Comparison of ENCODE assay signal across 9 cellular contexts in genomic region chr16:58026705-58027340, GRCh38. TPM values are rescaled to one million over a fixed set of nuclear protein-coding genes. Genes with fewer than 3 reads are reported as not detected.
A peak's percentile ranks its signal among the peaks of the same experiment; 100 is the strongest.
DNase-seq lines count a peak whose midpoint lies in the region; ATAC-seq, FAIRE-seq and TF ChIP-seq lines count a peak whose summit lies in the region.
"Had no signal": no experiment of that assay in that cellular context is flagged by ENCODE, and none has a peak within 500 bp of the region (broad histone marks: within the 10 kb centered on the region; RNA-seq: fewer than 3 reads in every experiment).

No MANE protein-coding gene starts in this region.

- H2AFZ ChIP-seq in keratinocyte (ENCODE audit: control insufficient read depth, low read length): peak overlapping the region; percentile 80

- H3K9me3 ChIP-seq in adipocyte (ENCODE audit: control insufficient read depth, low read length): no peaks in the 10 kb centered on the region
- no peaks in the 10 kb centered on the region for H3K9me3 ChIP-seq in keratinocyte (ENCODE audit: control insufficient read depth, low read depth, low read length)
- no peaks in the 10 kb centered on the region for H3K9me3 ChIP-seq in stomach smooth muscle (ENCODE audit: control insufficient read depth in 2 of 2, low read length in 2 of 2)

- no peaks in the 10 kb centered on the region for H3K79me2 ChIP-seq in keratinocyte (ENCODE audit: control insufficient read depth, insufficient read depth, low read length)

- H3K36me3 ChIP-seq in adipocyte (ENCODE audit: control insufficient read depth, insufficient read depth, low read length, severe bottlenecking): no peaks in the 10 kb centered on the region
- no peaks in the 10 kb centered on the region for H3K36me3 ChIP-seq in keratinocyte (ENCODE audit: control insufficient read depth in 2 of 2, extremely low read depth in 1 of 2, insufficient read depth in 2 of 2, low read length in 2 of 2)
- H3K36me3 ChIP-seq in stomach smooth muscle (ENCODE audit: control insufficient read depth in 2 of 2, insufficient read depth in 2 of 2, low read length in 2 of 2): no peaks in the 10 kb centered on the region

- dilution Hi-C loops in keratinocyte (cut with MboI; ENCODE audit: extremely low pct_ligation_motif_present, low sequenced_read_pairs): no loop called here

- H3K9me1 ChIP-seq in keratinocyte (ENCODE audit: control insufficient read depth, extremely low read depth, insufficient read depth, low read length): no peaks in the 10 kb centered on the region

- ATAC-seq in HG02981 (IDR thresholded peaks at IDR 0.05; ENCODE audit: unreplicated experiment): no peak

- peak overlapping the region; percentile 91 for H3K4me2 ChIP-seq in keratinocyte (ENCODE audit: control insufficient read depth, extremely low read depth, insufficient read depth, low read depth, low read length)

- H3K27ac ChIP-seq in keratinocyte (ENCODE audit: control insufficient read depth, insufficient read depth, low read length): no peak overlapping the region
- H3K27ac ChIP-seq in stomach smooth muscle (ENCODE audit: low read length): peak overlapping the region; percentile 18

- TF ChIP-seq CTCF in keratinocyte (optimal IDR thresholded peaks at IDR 0.05 in 1 of 3, IDR thresholded peaks at IDR 0.05 in 1 of 3, conservative IDR thresholded peaks at IDR 0.05 in 1 of 3; ENCODE audit: extremely low read depth in 1 of 3, insufficient read depth in 2 of 3, low read length in 3 of 3): no peak

- H3K9ac ChIP-seq in adipocyte (ENCODE audit: low read length): peak overlapping the region; percentile 74
- H3K9ac ChIP-seq in keratinocyte (ENCODE audit: control insufficient read depth, extremely low read depth, insufficient read depth, low read length): peak overlapping the region; percentile 41
- H3K9ac ChIP-seq in stomach smooth muscle (ENCODE audit: low read length in 2 of 2): peak overlapping the region; percentile 52 to 55

- H4K20me1 ChIP-seq in keratinocyte (ENCODE audit: control insufficient read depth, extremely low read depth, insufficient read depth, low read length): peaks cover 3% of the 10 kb centered on the region

- DNase-seq in NCI-H146 (lab: John Stamatoyannopoulos, UW) (peak; percentile 35), NCI-H146 treated with DMSO at 0.1 percent for 48 hours (lab: John Stamatoyannopoulos, UW; ENCODE audit: unreplicated experiment) (no peak), adipocyte (ENCODE audit: low read depth) (no peak), keratinocyte (ENCODE audit: low read depth, low spot score) (no peak), HK-2 (ENCODE audit: unreplicated experiment) (no peak), mesenteric fat pad (ENCODE audit: low spot score) (no peak)

- peak overlapping the region; percentile 82 for H3K4me3 ChIP-seq in adipocyte (ENCODE audit: low read length)
- H3K4me3 ChIP-seq in keratinocyte (ENCODE audit: control insufficient read depth in 2 of 3, extremely low read depth in 1 of 3, insufficient read depth in 2 of 3, low read depth in 1 of 3, low read length in 3 of 3): peak overlapping the region; percentile 58 to 72 (median 69)
- H3K4me3 ChIP-seq in stomach smooth muscle (ENCODE audit: low read length in 2 of 2): peak overlapping the region; percentile 75 to 79

- no peak for FAIRE-seq in keratinocyte (lab: Jason Lieb, UNC)

- H3K4me1 ChIP-seq in adipocyte (ENCODE audit: control insufficient read depth, insufficient read depth, low read length) (peaks cover 34% of the 10 kb centered on the region), keratinocyte (ENCODE audit: control insufficient read depth, extremely low read depth, insufficient read depth, low read length) (peaks cover 30% of the 10 kb centered on the region), stomach smooth muscle (ENCODE audit: control insufficient read depth, insufficient read depth, low read length) (peaks cover 54% of the 10 kb centered on the region)

- H3K27me3 ChIP-seq in adipocyte (replicated peaks; ENCODE audit: control insufficient read depth, insufficient read depth, low read length) (peaks cover 5% of the 10 kb centered on the region), keratinocyte (ENCODE audit: control insufficient read depth, extremely low read depth, insufficient read depth, low read length) (no peaks in the 10 kb centered on the region), stomach smooth muscle (ENCODE audit: control insufficient read depth in 1 of 2, insufficient read depth in 2 of 2, low read length in 2 of 2) (no peaks in the 10 kb centered on the region)

RNA-seq across cellular contexts. Expression of gene MMP15, which starts 1.3 kb away (rescaled TPM):
- polyA plus RNA-seq in keratinocyte: 3.7 to 7.2 TPM (median 5.6 TPM) in 3 replicates
- polyA plus RNA-seq in keratinocyte (2011; ENCODE audit: low read depth): 1.4 TPM
- 2.8 and 5.2 TPM in 2 replicates for polyA plus RNA-seq in keratinocyte (2011; cell fraction: cytosol; rRNA removed)
- 15.0 and 19.3 TPM in 2 replicates for polyA plus RNA-seq in keratinocyte (2011; cell fraction: nucleus; rRNA removed)
- 7.5 and 9.9 TPM in 2 replicates for polyA plus RNA-seq in keratinocyte (2012; ENCODE audit: low replicate concordance)
- polyA minus RNA-seq in keratinocyte: 5.7 to 15.0 TPM (median 6.5 TPM) in 3 replicates
- 15.9 TPM for polyA minus RNA-seq in keratinocyte (2011; cell fraction: cytosol; rRNA and poly(A)+ RNA removed)
- polyA minus RNA-seq in keratinocyte (2011; cell fraction: nucleus; rRNA and poly(A)+ RNA removed): 26.8 and 29.5 TPM in 2 replicates
- 23.2 TPM for total RNA-seq in mesenteric fat pad

RNA-seq across cellular contexts. Expression of gene USB1, which starts 25.6 kb away (rescaled TPM):
- polyA plus RNA-seq in keratinocyte: 63.5 to 88.7 TPM (median 75.9 TPM) in 3 replicates
- polyA plus RNA-seq in keratinocyte (2011; ENCODE audit: low read depth): 6.9 TPM
- polyA plus RNA-seq in keratinocyte (2011; cell fraction: cytosol; rRNA removed): 73.2 and 93.1 TPM in 2 replicates
- polyA plus RNA-seq in keratinocyte (2011; cell fraction: nucleus; rRNA removed): 79.9 and 94.3 TPM in 2 replicates
- 24.5 and 91.8 TPM in 2 replicates for polyA plus RNA-seq in keratinocyte (2012; ENCODE audit: low replicate concordance)
- 91.3 to 211 TPM (median 91.5 TPM) in 3 replicates for polyA minus RNA-seq in keratinocyte
- polyA minus RNA-seq in keratinocyte (2011; cell fraction: cytosol; rRNA and poly(A)+ RNA removed): 151 TPM
- polyA minus RNA-seq in keratinocyte (2011; cell fraction: nucleus; rRNA and poly(A)+ RNA removed): 32.8 and 36.8 TPM in 2 replicates
- 40.8 TPM for total RNA-seq in mesenteric fat pad

RNA-seq across cellular contexts. Expression of gene ZNF319, which starts 26.4 kb away (rescaled TPM):
- 3.3 to 6.9 TPM (median 4.5 TPM) in 3 replicates for polyA plus RNA-seq in keratinocyte
- 0.55 TPM for polyA plus RNA-seq in keratinocyte (2011; ENCODE audit: low read depth)
- polyA plus RNA-seq in keratinocyte (2011; cell fraction: cytosol; rRNA removed): 4.9 and 7.7 TPM in 2 replicates
- 9.8 and 13.4 TPM in 2 replicates for polyA plus RNA-seq in keratinocyte (2011; cell fraction: nucleus; rRNA removed)
- polyA plus RNA-seq in keratinocyte (2012; ENCODE audit: low replicate concordance): 3.4 and 4.7 TPM in 2 replicates
- polyA minus RNA-seq in keratinocyte: 3.5 to 10.7 TPM (median 8.2 TPM) in 3 replicates
- polyA minus RNA-seq in keratinocyte (2011; cell fraction: cytosol; rRNA and poly(A)+ RNA removed): 10.2 TPM
- 7.5 and 8.6 TPM in 2 replicates for polyA minus RNA-seq in keratinocyte (2011; cell fraction: nucleus; rRNA and poly(A)+ RNA removed)
- 7.5 TPM for total RNA-seq in mesenteric fat pad

RNA-seq across cellular contexts. Expression of gene CNGB1, which starts 55.9 kb away (rescaled TPM):
- 0.07 to 0.22 TPM (median 0.08 TPM) in 3 replicates for polyA plus RNA-seq in keratinocyte
- polyA plus RNA-seq in keratinocyte (2011; ENCODE audit: low read depth): 0.40 TPM
- 0.06 and 0.12 TPM in 2 replicates for polyA plus RNA-seq in keratinocyte (2011; cell fraction: cytosol; rRNA removed)
- 0.27 and 0.28 TPM in 2 replicates for polyA plus RNA-seq in keratinocyte (2011; cell fraction: nucleus; rRNA removed)
- 0.28 and 0.32 TPM in 2 replicates for polyA plus RNA-seq in keratinocyte (2012; ENCODE audit: low replicate concordance)
- 0.20 to 0.35 TPM in 2 of 3 replicates, not detected in the other for polyA minus RNA-seq in keratinocyte
- polyA minus RNA-seq in keratinocyte (2011; cell fraction: cytosol; rRNA and poly(A)+ RNA removed): not detected
- 0.16 and 1.8 TPM in 2 replicates for polyA minus RNA-seq in keratinocyte (2011; cell fraction: nucleus; rRNA and poly(A)+ RNA removed)
- total RNA-seq in mesenteric fat pad: not detected
- total RNA-seq: glomerular endothelial cell had no signal
